In genomic region chr3:4856986-4857385, GRCh38 we compare ENCODE assay signal across 12 cellular contexts.
DNase-seq lines count a peak whose midpoint lies in the region; ATAC-seq and TF ChIP-seq lines count a peak whose summit lies in the region.
"Had no signal": no experiment of that assay in that cellular context is flagged by ENCODE, and none has a peak within 500 bp of the region (broad histone marks: within the 10 kb centered on the region; RNA-seq: fewer than 3 reads in every experiment).

No MANE protein-coding gene starts in this region.

- no peaks in the 10 kb centered on the region for H3K27me3 ChIP-seq in prostate gland (replicated peaks; ENCODE audit: insufficient read depth)
- H3K27me3 ChIP-seq in heart right ventricle = no peaks in the 10 kb centered on the region

- BruUV-seq in MCF 10A (replicated peaks; lab: Mats Ljungman, UMichigan) = no TSS peak

- no peaks in the 10 kb centered on the region for H3K36me3 Mint-ChIP-seq in MCF 10A (ENCODE audit: insufficient read depth, unreplicated experiment)

- H3K4me3 ChIP-seq in HEK293 (ENCODE audit: low read depth, low read length) (no peak overlapping the region), choroid plexus epithelial cell (ENCODE audit: low read depth, low read length) (no peak overlapping the region), prostate gland (no peak overlapping the region), heart right ventricle (no peak overlapping the region)

- CTCF ChIA-PET in HEK293 (lab: Yijun Ruan, JAX) = no interaction called here
- CTCF ChIA-PET in MCF 10A (lab: Yijun Ruan, JAX) = no interaction called here

- TF ChIP-seq POLR2A in prostate gland (IDR thresholded peaks at IDR 0.05) = no peak

- intact Hi-C loops in prostate gland (cut with DNase I) = no loop called here
- intact Hi-C loops in MCF 10A (cut with micrococcal nuclease) = no loop called here
- intact Hi-C loops in heart right ventricle (cut with DNase I) = loop anchor here in 1 of 10 donors (10.0 kb wide), 1 partner anchor 112 kb away; no protein-coding TSS in a partner anchor

- H3K4me1 Mint-ChIP-seq in MCF 10A (ENCODE audit: insufficient read depth, unreplicated experiment) = peaks cover 7% of the 10 kb centered on the region

- POLR2A ChIA-PET in HEK293 (lab: Yijun Ruan, JAX) = no interaction called here
- POLR2A ChIA-PET in MCF 10A (lab: Yijun Ruan, JAX) = interaction anchor here (1.0 kb wide), 1 partner anchor 29 kb away, joined by 4 read pairs; no protein-coding TSS in a partner anchor

- H3K36me3 ChIP-seq in HEK293 (ENCODE audit: control insufficient read depth in 2 of 2, insufficient read depth in 1 of 2, low read length in 2 of 2) (no peaks in the 10 kb centered on the region), prostate gland (no peaks in the 10 kb centered on the region), heart right ventricle (peaks cover 0 to 5% (median 0%) of the 10 kb centered on the region in 9 donors)

- H3K4me3 Mint-ChIP-seq in MCF 10A (ENCODE audit: unreplicated experiment) = no peak overlapping the region

- H3K27ac ChIP-seq in HEK293 (ENCODE audit: extremely low read depth, low read depth, low read length) = no peak overlapping the region
- H3K27ac ChIP-seq in prostate gland = peak overlapping the region; percentile 40 to 58
- H3K27ac ChIP-seq in heart right ventricle = no peak overlapping the region

- H3K9me3 Mint-ChIP-seq in MCF 10A (ENCODE audit: unreplicated experiment) = no peaks in the 10 kb centered on the region

- WGBS in prostate gland = 12% methylated on average over 5 of the region's 5 CpGs
- 51 to 58% methylated on average over 5 of the region's 5 CpGs for WGBS in heart right ventricle, 2 donors

- H3K27ac Mint-ChIP-seq in MCF 10A (ENCODE audit: low read depth, unreplicated experiment) = no peak overlapping the region

- DNase-seq in MV-4-11 (lab: John Stamatoyannopoulos, UW) = peak; percentile 5
- DNase-seq in choroid plexus epithelial cell (ENCODE audit: low read depth) = peak; percentile 25
- peak; percentile 43 for DNase-seq in prostate gland (ENCODE audit: low spot score)
- no peak for DNase-seq in MCF 10A (ENCODE audit: unreplicated experiment)
- DNase-seq in heart right ventricle = no peak
- DNase-seq: HCEC 1CT, NCI-H1417, NCI-H2029, NCI-H510A, NCI-H82 had no signal

- H3K9me3 ChIP-seq in HEK293 (ENCODE audit: control insufficient read depth, insufficient read depth, low read depth, low read length) (no peaks in the 10 kb centered on the region), prostate gland (no peaks in the 10 kb centered on the region), heart right ventricle (peaks cover 0 to 24% (median 13%) of the 10 kb centered on the region in 11 donors)

- TF ChIP-seq CTCF in HEK293 (tag by site-specific recombination; IDR thresholded peaks at IDR 0.05) (no peak), choroid plexus epithelial cell (conservative IDR thresholded peaks at IDR 0.05; ENCODE audit: low read depth, low read length) (no peak), prostate gland (IDR thresholded peaks at IDR 0.05) (no peak), MCF 10A (IDR thresholded peaks at IDR 0.05; ENCODE audit: unreplicated experiment) (no peak), heart right ventricle (IDR thresholded peaks at IDR 0.05) (no peak)

- no peaks in the 10 kb centered on the region for H3K27me3 Mint-ChIP-seq in MCF 10A (ENCODE audit: insufficient read depth, unreplicated experiment)

- H3K4me1 ChIP-seq in HEK293 (ENCODE audit: control insufficient read depth, insufficient read depth, low read length) = no peaks in the 10 kb centered on the region
- no peaks in the 10 kb centered on the region for H3K4me1 ChIP-seq in prostate gland (replicated peaks)
- peaks cover 0 to 34% (median 0%) of the 10 kb centered on the region in 9 donors for H3K4me1 ChIP-seq in heart right ventricle

- ATAC-seq in GM21423 (IDR thresholded peaks at IDR 0.05; ENCODE audit: unreplicated experiment) (no peak), heart right ventricle (no peak)

TF ChIP-seq in HEK293, 187 proteins besides CTCF, POLR2A, EP300 and RAD21:
- TF ChIP-seq ZNF561 (tag by site-specific recombination; IDR thresholded peaks at IDR 0.05; ENCODE audit: borderline replicate concordance) (0 out of 2 replicates have a peak, but pooled peaks have one; percentile 28), ZBTB10 (tag by site-specific recombination; IDR thresholded peaks at IDR 0.05) (no peak)

Comparison
In these comparisons a context has a peak if more than half of its experiments do, and no peak if none do; other contexts are left out.
1. H3K27ac ChIP-seq: peak in prostate gland (2 of 2); none in HEK293 (single experiment) and heart right ventricle (0 of 10).
2. DNase-seq: peak in MV-4-11 (single experiment), choroid plexus epithelial cell (single experiment) and prostate gland (single experiment); none in MCF 10A (single experiment) and heart right ventricle (0 of 2).